Comparison of ENCODE assay signal across 11 cellular contexts in the genomic region with DNA sequence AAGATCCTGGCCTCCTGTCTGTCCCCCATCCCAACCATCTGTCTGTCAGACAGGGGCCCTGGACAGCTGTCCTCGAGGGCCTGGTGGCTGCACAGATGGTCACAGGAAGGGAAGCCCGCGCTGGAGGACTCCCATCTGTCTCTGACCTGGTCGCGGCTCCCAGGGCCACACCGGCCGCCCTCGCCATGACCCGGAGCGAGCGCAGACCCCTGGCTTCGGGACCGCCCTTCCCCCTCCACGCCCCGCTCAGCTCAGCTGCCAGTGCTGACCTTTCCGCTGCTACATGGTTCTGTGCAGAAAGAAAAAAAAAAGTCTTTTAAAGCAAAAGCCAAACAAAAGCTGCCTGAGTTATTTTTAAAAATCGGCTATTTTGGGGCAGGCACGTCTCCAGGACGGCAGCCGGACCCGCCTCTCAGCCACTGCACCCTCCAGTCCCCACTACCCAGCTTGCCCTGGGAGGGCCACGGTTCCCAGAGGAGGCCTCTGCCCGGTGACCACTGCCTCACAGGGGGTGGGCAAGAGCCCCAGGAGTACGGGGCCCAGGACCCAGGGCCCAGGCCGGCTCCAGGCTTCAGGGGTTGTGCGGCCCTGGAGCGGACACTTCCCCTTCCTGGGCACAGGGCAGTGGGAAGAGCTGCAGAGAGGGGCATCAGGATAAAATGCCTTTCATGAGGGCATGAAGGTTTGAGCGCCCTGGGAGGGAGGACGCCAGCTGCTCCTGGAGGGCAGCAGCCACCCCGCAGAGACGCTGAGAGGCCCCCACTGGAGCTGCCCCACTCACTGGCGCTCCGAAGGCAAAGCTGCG. TPM values are rescaled to one million over a fixed set of nuclear protein-coding genes. Genes with fewer than 3 reads are reported as not detected.
DNase-seq lines count a peak whose midpoint lies in the region; ATAC-seq, FAIRE-seq and TF ChIP-seq lines count a peak whose summit lies in the region.
"Had no signal": no experiment of that assay in that cellular context is flagged by ENCODE, and none has a peak within 500 bp of the region (broad histone marks: within the 10 kb centered on the region; RNA-seq: fewer than 3 reads in every experiment).

No MANE protein-coding gene starts in this region.

- FAIRE-seq in GM19239 (lab: Jason Lieb, UNC) = no peak

- H3K4me1 Mint-ChIP-seq in nephron (peaks cover 17% of the 10 kb centered on the region), type B pancreatic cell (ENCODE audit: unreplicated experiment) (no peaks in the 10 kb centered on the region)

- no peaks in the 10 kb centered on the region for H3K27me3 ChIP-seq in esophagus (ENCODE audit: control insufficient read depth in 1 of 2, insufficient read depth in 2 of 2, low read length in 2 of 2)

- peaks cover 32 to 75% of the 10 kb centered on the region in 2 donors for H3K4me1 ChIP-seq in esophagus (ENCODE audit: control insufficient read depth in 2 of 2, insufficient read depth in 2 of 2, low read length in 1 of 2)

- ATAC-seq in HG02973 (IDR thresholded peaks at IDR 0.05; ENCODE audit: unreplicated experiment) = no peak

- H3K4me3 Mint-ChIP-seq in nephron (peak overlapping the region; percentile 9 to 54 (median 30)), type B pancreatic cell (no peak overlapping the region)

- peak overlapping the region; percentile 21 to 84 (median 82) for H3K27ac Mint-ChIP-seq in nephron
- H3K27ac Mint-ChIP-seq in type B pancreatic cell = peak overlapping the region; percentile 78

- 34 to 41% methylated on average over 34 of the region's 34 CpGs for WGBS in esophagus, 2 donors

- peaks cover 0 to 10% of the 10 kb centered on the region in 2 donors for H3K36me3 ChIP-seq in esophagus (ENCODE audit: control insufficient read depth in 2 of 2, insufficient read depth in 2 of 2, low read length in 1 of 2)

- no peak overlapping the region for H3K4me3 ChIP-seq in esophagus (ENCODE audit: low read depth in 1 of 2, low read length in 2 of 2)

- H3K27ac ChIP-seq in esophagus (ENCODE audit: low read depth in 2 of 2, low read length in 1 of 2) = peak overlapping the region; percentile 75 to 87
- H3K27ac ChIP-seq: 22Rv1 had no signal

- peak; percentile 77 for DNase-seq in DMS 273 (lab: John Stamatoyannopoulos, UW; ENCODE audit: unreplicated experiment)
- DNase-seq in DMS 273 treated with DMSO at 0.1 percent for 48 hours (lab: John Stamatoyannopoulos, UW) = no peak
- DNase-seq in type B pancreatic cell (ENCODE audit: extremely low spot score, unreplicated experiment) = no peak
- DNase-seq in GM19239 (ENCODE audit: insufficient read length, low spot score) = no peak
- no peak for DNase-seq in NCI-H1092 treated with DMSO at 0.1 percent for 48 hours (lab: John Stamatoyannopoulos, UW)
- DNase-seq: activated effector memory CD4-positive, alpha-beta T cell treated with anti-CD3 and anti-CD28 coated beads, Interleukin-2, amount 50 U/mL, for 16 hours; stimulated activated CD8-positive, alpha-beta memory T cell treated with anti-CD3 and anti-CD28 coated beads, Interleukin-4, amount 100 ng/mL, for 48 hours had no signal

- H3K9me3 ChIP-seq in esophagus (ENCODE audit: control insufficient read depth in 2 of 2, insufficient read depth in 1 of 2, low read depth in 1 of 2, low read length in 1 of 2) = peaks cover 0 to under 1% of the 10 kb centered on the region in 2 donors

- H3K36me3 Mint-ChIP-seq in nephron (ENCODE audit: low read depth) (no peaks in the 10 kb centered on the region), type B pancreatic cell (no peaks in the 10 kb centered on the region)

- H3K27me3 Mint-ChIP-seq in nephron (ENCODE audit: low read depth) = no peaks in the 10 kb centered on the region
- no peaks in the 10 kb centered on the region for H3K27me3 Mint-ChIP-seq in type B pancreatic cell

- TF ChIP-seq CTCF in nephron (IDR thresholded peaks at IDR 0.05; ENCODE audit: unreplicated experiment in 3 of 3) (no peak), type B pancreatic cell (conservative IDR thresholded peaks at IDR 0.05) (no peak)

- no peaks in the 10 kb centered on the region for H3K9me3 Mint-ChIP-seq in nephron
- H3K9me3 Mint-ChIP-seq in type B pancreatic cell = no peaks in the 10 kb centered on the region

RNA-seq across cellular contexts. Expression of gene LAMA5, which starts 10.8 kb away (rescaled TPM):
- polyA plus RNA-seq in esophagus = 100 to 1,000 TPM in 1 of 2 donors, 10 to 100 TPM in 1; 79.9 to 329 TPM
- 246 and 611 TPM in 2 replicates for total RNA-seq in type B pancreatic cell (ENCODE audit: low replicate concordance)

RNA-seq across cellular contexts. Expression of gene RPS21, which starts 30.6 kb away (rescaled TPM):
- 1,000 to 10,000 TPM; 4,370 to 5,155 TPM for polyA plus RNA-seq in esophagus
- total RNA-seq in type B pancreatic cell (ENCODE audit: low replicate concordance) = 1,432 and 1,737 TPM in 2 replicates

RNA-seq across cellular contexts. Expression of gene CABLES2, which starts 50.7 kb away (rescaled TPM):
- 1 to 10 TPM; 1.6 to 2.4 TPM for polyA plus RNA-seq in esophagus
- total RNA-seq in type B pancreatic cell (ENCODE audit: low replicate concordance) = 11.7 and 18.4 TPM in 2 replicates

RNA-seq across cellular contexts. Expression of gene ADRM1, which starts 53.5 kb away (rescaled TPM):
- 100 to 1,000 TPM in 1 of 2 donors, 10 to 100 TPM in 1; 84.9 to 117 TPM for polyA plus RNA-seq in esophagus
- total RNA-seq in type B pancreatic cell (ENCODE audit: low replicate concordance) = 67.2 and 71.5 TPM in 2 replicates
